1 cellular context compared by ENCODE assay signal in genomic region chr6:17865798-17866725, GRCh38.
TF ChIP-seq lines count a peak whose summit lies in the region.

No MANE protein-coding gene starts in this region.

TF ChIP-seq in HCT116, 20 proteins besides CTCF, POLR2A, EP300 and RAD21 (continued from another document):
- TF ChIP-seq EGR1 (IDR thresholded peaks at IDR 0.05; ENCODE audit: low read depth) = peak; percentile 48; the same call in 1 of the 2 replicates
- TF ChIP-seq, protein P1, sequence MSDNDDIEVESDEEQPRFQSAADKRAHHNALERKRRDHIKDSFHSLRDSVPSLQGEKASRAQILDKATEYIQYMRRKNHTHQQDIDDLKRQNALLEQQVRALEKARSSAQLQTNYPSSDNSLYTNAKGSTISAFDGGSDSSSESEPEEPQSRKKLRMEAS (IDR thresholded peaks at IDR 0.05) = peak; percentile 94
- TF ChIP-seq POLR2AphosphoS5 (IDR thresholded peaks at IDR 0.05; ENCODE audit: low read depth, low read length) = peak; percentile 47; the same call in 1 of the 2 replicates
- no peak for TF ChIP-seq ELF1 (IDR thresholded peaks at IDR 0.05; ENCODE audit: borderline replicate concordance, low read depth)
